In genomic region chr18:58788971-58789797, GRCh38 we compare ENCODE assay signal across 9 cellular contexts.
DNase-seq lines count a peak whose midpoint lies in the region; ATAC-seq and TF ChIP-seq lines count a peak whose summit lies in the region.
"Had no signal": no experiment of that assay in that cellular context is flagged by ENCODE, and none has a peak within 500 bp of the region (broad histone marks: within the 10 kb centered on the region; RNA-seq: fewer than 3 reads in every experiment).

No MANE protein-coding gene starts in this region.

- TF ChIP-seq CTCF in body of pancreas (IDR thresholded peaks at IDR 0.05) (no peak), hepatocyte (IDR thresholded peaks at IDR 0.05; ENCODE audit: poor library complexity) (no peak)

- H4K20me1 ChIP-seq in GM23248 (ENCODE audit: insufficient read depth) (no peaks in the 10 kb centered on the region), hepatocyte (ENCODE audit: insufficient read depth, poor library complexity, severe bottlenecking) (no peaks in the 10 kb centered on the region)

- intact Hi-C loops in body of pancreas (cut with DNase I) = no loop called here

- no peak overlapping the region for H3K4me3 ChIP-seq in GM23248
- no peak overlapping the region for H3K4me3 ChIP-seq in body of pancreas
- H3K4me3 ChIP-seq in hepatocyte = no peak overlapping the region

- TF ChIP-seq POLR2A in body of pancreas (IDR thresholded peaks at IDR 0.05) = no peak

- H3K4me2 ChIP-seq in GM23248 (ENCODE audit: unreplicated experiment) (no peak overlapping the region), hepatocyte (peak overlapping the region; percentile 59)

- H3K9me2 ChIP-seq in GM23248 (ENCODE audit: insufficient read depth) (no peaks in the 10 kb centered on the region), hepatocyte (replicated peaks; ENCODE audit: insufficient read depth) (no peaks in the 10 kb centered on the region)

- H2AFZ ChIP-seq in GM23248 (no peak overlapping the region), hepatocyte (no peak overlapping the region)

- no peaks in the 10 kb centered on the region for H3K36me3 ChIP-seq in GM23248 (ENCODE audit: low read depth)
- no peaks in the 10 kb centered on the region for H3K36me3 ChIP-seq in body of pancreas (replicated peaks in 1 of 2; ENCODE audit: insufficient read depth in 1 of 2, low read depth in 2 of 2)
- no peaks in the 10 kb centered on the region for H3K36me3 ChIP-seq in hepatocyte (replicated peaks; ENCODE audit: insufficient read depth, low read depth)

- H3K9me3 ChIP-seq in GM23248 (ENCODE audit: low read depth) (no peaks in the 10 kb centered on the region), body of pancreas (no peaks in the 10 kb centered on the region), hepatocyte (ENCODE audit: low read depth) (no peaks in the 10 kb centered on the region)

- ATAC-seq in body of pancreas (peak; percentile 39), GM19452 (IDR thresholded peaks at IDR 0.05; ENCODE audit: unreplicated experiment) (no peak)

- 81 to 83% methylated on average over 11 of the region's 11 CpGs for WGBS in GM23248 (ENCODE audit: low coverage in 1 of 2, low lambda C conversion rate in 2 of 2, missing lambda C conversion rate in 2 of 2), 2 experiments
- WGBS in body of pancreas, 2 donors = 41 to 49% methylated on average over 11 of the region's 11 CpGs
- WGBS in hepatocyte (ENCODE audit: low lambda C conversion rate, missing lambda C conversion rate) = 13% methylated on average over 11 of the region's 11 CpGs

- no peak overlapping the region for H3K9ac ChIP-seq in GM23248

- H3K4me1 ChIP-seq in GM23248 (ENCODE audit: insufficient read depth) (peaks cover 13% of the 10 kb centered on the region), body of pancreas (peaks cover 13% of the 10 kb centered on the region), hepatocyte (ENCODE audit: insufficient read depth) (peaks cover 33% of the 10 kb centered on the region)

- in situ Hi-C loops in GM23248 (cut with MboI) = no loop called here

- H3K79me2 ChIP-seq in GM23248 (ENCODE audit: insufficient read depth) (no peaks in the 10 kb centered on the region), hepatocyte (no peaks in the 10 kb centered on the region)

- no peaks in the 10 kb centered on the region for H3K27me3 ChIP-seq in GM23248 (replicated peaks; ENCODE audit: insufficient read depth)
- no peaks in the 10 kb centered on the region for H3K27me3 ChIP-seq in body of pancreas
- H3K27me3 ChIP-seq in hepatocyte = no peaks in the 10 kb centered on the region

- DNase-seq in GM23248 (peak; percentile 32), body of pancreas (no peak), hepatocyte (ENCODE audit: low spot score) (peak; percentile 59), putamen (ENCODE audit: low spot score) (peak; percentile 77), OCI-M1 (lab: John Stamatoyannopoulos, UW) (no peak), activated gamma-delta T cell treated with Interleukin-2 at 50 U/mL for 16 hours (no peak), NCI-H2196 treated with DMSO at 0.1 percent for 48 hours (lab: John Stamatoyannopoulos, UW; ENCODE audit: unreplicated experiment) (no peak)
- DNase-seq: NCI-H2029 had no signal

- H3F3A ChIP-seq in GM23248 (ENCODE audit: insufficient read depth) = peaks cover 33% of the 10 kb centered on the region

- H3K27ac ChIP-seq in GM23248 (no peak overlapping the region), body of pancreas (peak overlapping the region in 3 of 4 donors; percentile 10 to 52 (median 52)), hepatocyte (peak overlapping the region; percentile 79)

Comparison
In these comparisons a context has a peak if more than half of its experiments do, and no peak if none do; other contexts are left out.
1. DNase-seq: peak in GM23248 (single experiment), hepatocyte (single experiment) and putamen (single experiment); none in body of pancreas (0 of 4), OCI-M1 (single experiment), activated gamma-delta T cell treated with Interleukin-2 at 50 U/mL for 16 hours (single experiment) and NCI-H2196 treated with DMSO at 0.1 percent for 48 hours (single experiment).